In the genomic region with DNA sequence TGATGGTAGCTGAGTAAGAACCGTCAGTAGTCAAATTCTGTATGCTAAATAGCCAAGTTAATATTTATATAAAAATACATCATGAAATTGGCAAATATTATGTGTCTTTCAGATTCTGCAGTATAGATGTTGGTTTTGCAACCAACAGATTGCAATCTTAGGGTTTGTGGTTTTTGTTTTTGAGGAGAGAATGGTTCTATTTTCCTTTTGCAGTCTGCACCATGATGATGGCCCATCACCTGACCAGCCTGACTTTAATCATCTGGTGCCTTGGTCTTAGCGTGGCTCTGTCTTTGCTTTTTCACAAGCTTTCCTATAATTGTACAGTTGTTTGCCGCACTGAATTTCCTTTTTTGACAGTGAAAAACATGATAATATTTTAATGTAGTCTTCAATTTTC, we compare ENCODE assay signal across 17 cellular contexts.
DNase-seq lines count a peak whose midpoint lies in the region; ATAC-seq and TF ChIP-seq lines count a peak whose summit lies in the region.
"Had no signal": no experiment of that assay in that cellular context is flagged by ENCODE, and none has a peak within 500 bp of the region (broad histone marks: within the 10 kb centered on the region; RNA-seq: fewer than 3 reads in every experiment).

No MANE protein-coding gene starts in this region.

- H4K20me1 ChIP-seq in BLaER1 treated with 17β-estradiol and CSF1 and Interleukin-3, amounts not matched to agents 10 nM and 100 nM, result peaks cover 22 to 94% (median 81%) of the 10 kb centered on the region in 11 experiments; a peak in 21 of 22 replicates
- H4K20me1 ChIP-seq in KMS-11 (ENCODE audit: insufficient read depth), result no peaks in the 10 kb centered on the region

- no peaks in the 10 kb centered on the region for H3K27me3 Mint-ChIP-seq in T-helper 2 cell treated with Interferon-gamma antibody and Interleukin-4, amounts not matched to agents 5 μg/mL and 100 μg/mL, for 36 hours (ENCODE audit: low read depth)
- no peaks in the 10 kb centered on the region for H3K27me3 Mint-ChIP-seq in effector memory CD8-positive, alpha-beta T cell
- H3K27me3 Mint-ChIP-seq: dendritic cell treated with granulocyte-macrophage colony-stimulating factor and Interleukin-4, amounts not matched to agents 40 ng/mL and 50 ng/mL, for 4 days had no signal

- peak; percentile 63 for ATAC-seq in effector memory CD8-positive, alpha-beta T cell (replicated peaks)
- no peak for ATAC-seq in GM18517 (IDR thresholded peaks at IDR 0.05; ENCODE audit: unreplicated experiment)
- ATAC-seq: foreskin keratinocyte, PC-3, upper lobe of right lung had no signal

- no peak overlapping the region for H3K9ac ChIP-seq in BLaER1 treated with 17β-estradiol and CSF1 and Interleukin-3, amounts not matched to agents 10 nM and 100 nM
- H3K9ac ChIP-seq in KMS-11, result no peak overlapping the region

- no peaks in the 10 kb centered on the region; the same call in 1 of the 2 replicates for H3K79me2 ChIP-seq in KMS-11 (ENCODE audit: insufficient read depth, low read depth)

- no peak overlapping the region for H2AFZ ChIP-seq in KMS-11 (ENCODE audit: low read depth)

- peaks cover 22 to 42% (median 26%) of the 10 kb centered on the region in 10 experiments for H3K4me1 ChIP-seq in BLaER1 treated with 17β-estradiol and CSF1 and Interleukin-3, amounts not matched to agents 10 nM and 100 nM
- peaks cover 16% of the 10 kb centered on the region for H3K4me1 ChIP-seq in KMS-11 (ENCODE audit: low read depth, poor library complexity, severe bottlenecking)

- H3K27ac ChIP-seq in BLaER1 treated with 17β-estradiol and CSF1 and Interleukin-3, amounts not matched to agents 10 nM and 100 nM, result no peak overlapping the region
- H3K27ac ChIP-seq in KMS-11, result no peak overlapping the region
- H3K27ac ChIP-seq: foreskin keratinocyte, upper lobe of right lung had no signal

- peaks cover 2% of the 10 kb centered on the region for H3K36me3 Mint-ChIP-seq in T-helper 2 cell treated with Interferon-gamma antibody and Interleukin-4, amounts not matched to agents 5 μg/mL and 100 μg/mL, for 36 hours (ENCODE audit: low read depth)
- H3K36me3 Mint-ChIP-seq in effector memory CD8-positive, alpha-beta T cell (ENCODE audit: insufficient read depth), result no peaks in the 10 kb centered on the region

- H3K4me2 ChIP-seq in BLaER1 treated with 17β-estradiol and CSF1 and Interleukin-3, amounts not matched to agents 10 nM and 100 nM, result peak overlapping the region in 10 of 11 experiments; percentile 28 to 72 (median 58); a peak in 17 of 22 replicates
- peak overlapping the region; percentile 18; the same call in 1 of the 2 replicates for H3K4me2 ChIP-seq in KMS-11

- TF ChIP-seq CTCF in KMS-11 (conservative IDR thresholded peaks at IDR 0.05; ENCODE audit: low read depth, low read length), result no peak

- peaks cover 50% of the 10 kb centered on the region for H3K4me1 Mint-ChIP-seq in T-helper 2 cell treated with Interferon-gamma antibody and Interleukin-4, amounts not matched to agents 5 μg/mL and 100 μg/mL, for 36 hours (ENCODE audit: low read depth)
- peaks cover 14 to 48% of the 10 kb centered on the region in 2 donors for H3K4me1 Mint-ChIP-seq in effector memory CD8-positive, alpha-beta T cell (ENCODE audit: low read depth in 2 of 2)

- in situ Hi-C loops in ACHN (cut with HindIII; ENCODE audit: low pct_ligation_motif_present, low pct_unique_long_range_greater_than_20kb, low sequenced_read_pairs), result no loop called here

- H3K4me3 Mint-ChIP-seq in T-helper 2 cell treated with Interferon-gamma antibody and Interleukin-4, amounts not matched to agents 5 μg/mL and 100 μg/mL, for 36 hours, result peak overlapping the region; percentile 55
- peak overlapping the region; percentile 17 to 52 for H3K4me3 Mint-ChIP-seq in effector memory CD8-positive, alpha-beta T cell
- H3K4me3 Mint-ChIP-seq: dendritic cell treated with granulocyte-macrophage colony-stimulating factor and Interleukin-4, amounts not matched to agents 40 ng/mL and 50 ng/mL, for 4 days; H9 had no signal

- H3K9me3 ChIP-seq in BLaER1 treated with 17β-estradiol and CSF1 and Interleukin-3, amounts not matched to agents 10 nM and 100 nM (replicated peaks in 1 of 11), result no peaks in the 10 kb centered on the region
- H3K9me3 ChIP-seq: upper lobe of right lung had no signal

- no peaks in the 10 kb centered on the region for H3K9me3 Mint-ChIP-seq in T-helper 2 cell treated with Interferon-gamma antibody and Interleukin-4, amounts not matched to agents 5 μg/mL and 100 μg/mL, for 36 hours
- no peaks in the 10 kb centered on the region for H3K9me3 Mint-ChIP-seq in effector memory CD8-positive, alpha-beta T cell
- H3K9me3 Mint-ChIP-seq: dendritic cell treated with granulocyte-macrophage colony-stimulating factor and Interleukin-4, amounts not matched to agents 40 ng/mL and 50 ng/mL, for 4 days; H9 had no signal

- DNase-seq in T-helper 2 cell treated with Interferon-gamma antibody and Interleukin-4, amounts not matched to agents 5 μg/mL and 100 μg/mL, for 36 hours (ENCODE audit: low spot score), result peak; percentile 24
- no peak for DNase-seq in effector memory CD8-positive, alpha-beta T cell
- no peak for DNase-seq in NCI-H510A (lab: John Stamatoyannopoulos, UW)
- no peak for DNase-seq in NCI-H524 treated with DMSO at 0.1 percent for 48 hours (lab: John Stamatoyannopoulos, UW)
- DNase-seq in ACHN, result no peak
- DNase-seq: EL; foreskin keratinocyte; H9; Kasumi-1; PC-3; SIG-M5; stimulated activated CD4-positive, alpha-beta T cell treated with anti-CD3 and anti-CD28 coated beads, Interleukin-4, amount 100 ng/mL, for 1 hour; upper lobe of right lung had no signal

- no peak overlapping the region for H3K4me3 ChIP-seq in BLaER1 treated with 17β-estradiol and CSF1 and Interleukin-3, amounts not matched to agents 10 nM and 100 nM
- H3K4me3 ChIP-seq in KMS-11 (IDR thresholded peaks at IDR 0.05; ENCODE audit: insufficient read depth, low read depth, low read length), result no peak overlapping the region
- H3K4me3 ChIP-seq: upper lobe of right lung had no signal

- H3K27ac Mint-ChIP-seq in T-helper 2 cell treated with Interferon-gamma antibody and Interleukin-4, amounts not matched to agents 5 μg/mL and 100 μg/mL, for 36 hours, result peak overlapping the region; percentile 46
- H3K27ac Mint-ChIP-seq in effector memory CD8-positive, alpha-beta T cell, result no peak overlapping the region
- H3K27ac Mint-ChIP-seq: dendritic cell treated with granulocyte-macrophage colony-stimulating factor and Interleukin-4, amounts not matched to agents 40 ng/mL and 50 ng/mL, for 4 days; H9 had no signal

- no peaks in the 10 kb centered on the region for H3K27me3 ChIP-seq in BLaER1 treated with 17β-estradiol and CSF1 and Interleukin-3, amounts not matched to agents 10 nM and 100 nM
- no peaks in the 10 kb centered on the region for H3K27me3 ChIP-seq in KMS-11 (ENCODE audit: insufficient read depth, low read depth)
- H3K27me3 ChIP-seq: foreskin keratinocyte, upper lobe of right lung had no signal

- 0 out of 22 replicates have a peak, but pooled peaks cover 0 to 12% (median 0%) of the 10 kb centered on the region in 11 experiments for H3K36me3 ChIP-seq in BLaER1 treated with 17β-estradiol and CSF1 and Interleukin-3, amounts not matched to agents 10 nM and 100 nM
- no peaks in the 10 kb centered on the region for H3K36me3 ChIP-seq in KMS-11 (ENCODE audit: insufficient read depth)
- H3K36me3 ChIP-seq: upper lobe of right lung had no signal
